18 cellular contexts compared by ENCODE assay signal in genomic region chr2:120240901-120241429, GRCh38. TPM values are rescaled to one million over a fixed set of nuclear protein-coding genes. Genes with fewer than 3 reads are reported as not detected.
DNase-seq lines count a peak whose midpoint lies in the region; ATAC-seq and TF ChIP-seq lines count a peak whose summit lies in the region.
"Had no signal": no experiment of that assay in that cellular context is flagged by ENCODE, and none has a peak within 500 bp of the region (broad histone marks: within the 10 kb centered on the region; RNA-seq: fewer than 3 reads in every experiment).

No MANE protein-coding gene starts in this region.

- no peak overlapping the region; the same call in 1 of the 2 replicates for H3K27ac ChIP-seq in HCT116 (ENCODE audit: low read depth, low read length)
- H3K27ac ChIP-seq: KMS-11 had no signal

- H4K20me1 ChIP-seq in HCT116 (ENCODE audit: insufficient read depth), result no peaks in the 10 kb centered on the region

- ATAC-seq in activated CD8-positive, alpha-beta T cell treated with anti-CD3 and anti-CD28 coated beads, Interleukin-2, amount 10 ng/mL, durations not matched to agents 7 days and 5 days, result no peak
- ATAC-seq in activated CD8-positive, alpha-beta T cell treated with anti-CD3 and anti-CD28 coated beads for 36 hours, result no peak
- no peak for ATAC-seq in HCT116
- no peak for ATAC-seq in stimulated activated naive CD8-positive, alpha-beta T cell treated with anti-CD3 and anti-CD28 coated beads, Interleukin-15, amount 100 ng/mL, for 72 hours
- ATAC-seq: GM23338 had no signal

- no peaks in the 10 kb centered on the region for H3K79me2 ChIP-seq in HCT116 (ENCODE audit: insufficient read depth, low read length)

- H3K27ac Mint-ChIP-seq in activated CD8-positive, alpha-beta T cell treated with anti-CD3 and anti-CD28 coated beads, Interleukin-2, amount 10 ng/mL, durations not matched to agents 7 days and 5 days, result peak overlapping the region; percentile 39
- H3K27ac Mint-ChIP-seq in activated CD8-positive, alpha-beta T cell treated with anti-CD3 and anti-CD28 coated beads for 36 hours, result no peak overlapping the region
- peak overlapping the region; percentile 87 for H3K27ac Mint-ChIP-seq in dendritic cell treated with granulocyte-macrophage colony-stimulating factor and Interleukin-4, amounts not matched to agents 40 ng/mL and 50 ng/mL, for 4 days
- no peak overlapping the region for H3K27ac Mint-ChIP-seq in stimulated activated naive CD8-positive, alpha-beta T cell treated with anti-CD3 and anti-CD28 coated beads, Interleukin-15, amount 100 ng/mL, for 72 hours
- H3K27ac Mint-ChIP-seq: CD4-positive, alpha-beta T cell; GM23338 had no signal

- peaks cover 4% of the 10 kb centered on the region for H3K36me3 Mint-ChIP-seq in activated CD8-positive, alpha-beta T cell treated with anti-CD3 and anti-CD28 coated beads, Interleukin-2, amount 10 ng/mL, durations not matched to agents 7 days and 5 days (ENCODE audit: low read depth)
- no peaks in the 10 kb centered on the region for H3K36me3 Mint-ChIP-seq in activated CD8-positive, alpha-beta T cell treated with anti-CD3 and anti-CD28 coated beads for 36 hours (ENCODE audit: low read depth)
- H3K36me3 Mint-ChIP-seq in dendritic cell treated with granulocyte-macrophage colony-stimulating factor and Interleukin-4, amounts not matched to agents 40 ng/mL and 50 ng/mL, for 4 days (ENCODE audit: low read depth), result peaks cover 13% of the 10 kb centered on the region

- no peaks in the 10 kb centered on the region for H3K27me3 Mint-ChIP-seq in activated CD8-positive, alpha-beta T cell treated with anti-CD3 and anti-CD28 coated beads, Interleukin-2, amount 10 ng/mL, durations not matched to agents 7 days and 5 days (ENCODE audit: low read depth)
- H3K27me3 Mint-ChIP-seq in activated CD8-positive, alpha-beta T cell treated with anti-CD3 and anti-CD28 coated beads for 36 hours, result no peaks in the 10 kb centered on the region
- peaks cover 6% of the 10 kb centered on the region for H3K27me3 Mint-ChIP-seq in dendritic cell treated with granulocyte-macrophage colony-stimulating factor and Interleukin-4, amounts not matched to agents 40 ng/mL and 50 ng/mL, for 4 days
- H3K27me3 Mint-ChIP-seq in stimulated activated naive CD8-positive, alpha-beta T cell treated with anti-CD3 and anti-CD28 coated beads, Interleukin-15, amount 100 ng/mL, for 72 hours, result peaks cover 15% of the 10 kb centered on the region

- RAD21 ChIA-PET in HCT116 (lab: Charles Lee; ENCODE audit: low non-redundant PET in 1 of 2, low total read pairs in 2 of 2, uncharacterized antibody in 2 of 2, unreplicated experiment in 2 of 2), result no interaction called here

- POLR2A ChIA-PET in activated CD8-positive, alpha-beta T cell treated with anti-CD3 and anti-CD28 coated beads, Interleukin-2, amount 10 ng/mL, durations not matched to agents 7 days and 5 days (lab: Charles Lee), result interaction anchor here (1.0 kb wide), 1 partner anchor 12 kb away, joined by 5 read pairs; the partner anchor contains the start of gene RALB
- POLR2A ChIA-PET in activated CD8-positive, alpha-beta T cell treated with anti-CD3 and anti-CD28 coated beads for 36 hours (lab: Charles Lee), result interaction anchor here (0.8 to 1.3 kb wide), 2 partner anchors 9 to 16 kb away, joined by 3 read pairs; no protein-coding TSS in a partner anchor
- POLR2A ChIA-PET in HCT116 (lab: Charles Lee), result interaction anchor here (0.6 to 1.3 kb wide), 3 partner anchors 11 to 548 kb away, joined by 3 to 4 read pairs (median 3); partner anchors contain the start of genes RALB and TMEM185B
- POLR2A ChIA-PET in GM10248 (lab: Yijun Ruan, JAX), result no interaction called here

- no peak overlapping the region for H3K9ac ChIP-seq in HCT116 (ENCODE audit: low read length)
- H3K9ac ChIP-seq: KMS-11 had no signal

- H3K9me2 ChIP-seq in HCT116 (ENCODE audit: insufficient read depth), result no peaks in the 10 kb centered on the region

- H2AFZ ChIP-seq in HCT116 (ENCODE audit: low read depth, low read length, poor library complexity, severe bottlenecking), result no peak overlapping the region
- H2AFZ ChIP-seq: GM23338 had no signal

- no peak for TF ChIP-seq POLR2A in HCT116 (IDR thresholded peaks at IDR 0.05; ENCODE audit: borderline replicate concordance, extremely low read depth, insufficient read depth, insufficient read length)

- intact Hi-C loops in activated CD8-positive, alpha-beta T cell treated with anti-CD3 and anti-CD28 coated beads for 36 hours (cut with micrococcal nuclease), result no loop called here
- intact Hi-C loops in HCT116 (cut with micrococcal nuclease) (no loop called here), posterior vena cava (cut with DNase I) (no loop called here)
- intact Hi-C loops in dendritic cell treated with granulocyte-macrophage colony-stimulating factor and Interleukin-4, amounts not matched to agents 40 ng/mL and 50 ng/mL, for 4 days (cut with micrococcal nuclease), result no loop called here

- H3K27me3 ChIP-seq in HCT116 (ENCODE audit: insufficient read depth, low read length), result no peaks in the 10 kb centered on the region

- CTCF ChIA-PET in activated CD8-positive, alpha-beta T cell treated with anti-CD3 and anti-CD28 coated beads, Interleukin-2, amount 10 ng/mL, durations not matched to agents 7 days and 5 days (lab: Charles Lee), result interaction anchor here (1.7 kb wide), 1 partner anchor 72 kb away, joined by 7 read pairs; no protein-coding TSS in a partner anchor
- CTCF ChIA-PET in activated CD8-positive, alpha-beta T cell treated with anti-CD3 and anti-CD28 coated beads for 36 hours (lab: Charles Lee), result interaction anchor here (1.6 kb wide), 1 partner anchor 66 kb away, joined by 4 read pairs; no protein-coding TSS in a partner anchor
- CTCF ChIA-PET in HCT116 (lab: Charles Lee), result interaction anchor here (1.4 kb wide), 1 partner anchor 12 kb away, joined by 5 read pairs; the partner anchor contains the start of gene RALB
- CTCF ChIA-PET in GM10248 (lab: Yijun Ruan, JAX), result interaction anchor here (1.1 to 1.4 kb wide), 2 partner anchors 9 to 11 kb away, joined by 3 to 4 read pairs; partner anchors contain the start of gene RALB

- H3K9me3 Mint-ChIP-seq in activated CD8-positive, alpha-beta T cell treated with anti-CD3 and anti-CD28 coated beads, Interleukin-2, amount 10 ng/mL, durations not matched to agents 7 days and 5 days (ENCODE audit: insufficient read depth), result no peaks in the 10 kb centered on the region
- peaks cover 4% of the 10 kb centered on the region for H3K9me3 Mint-ChIP-seq in activated CD8-positive, alpha-beta T cell treated with anti-CD3 and anti-CD28 coated beads for 36 hours
- peaks cover 12% of the 10 kb centered on the region for H3K9me3 Mint-ChIP-seq in dendritic cell treated with granulocyte-macrophage colony-stimulating factor and Interleukin-4, amounts not matched to agents 40 ng/mL and 50 ng/mL, for 4 days
- peaks cover 10 to 14% of the 10 kb centered on the region in 2 donors for H3K9me3 Mint-ChIP-seq in stimulated activated naive CD8-positive, alpha-beta T cell treated with anti-CD3 and anti-CD28 coated beads, Interleukin-15, amount 100 ng/mL, for 72 hours
- H3K9me3 Mint-ChIP-seq: CD4-positive, alpha-beta T cell; GM23338 had no signal

- TF ChIP-seq CTCF in activated CD8-positive, alpha-beta T cell treated with anti-CD3 and anti-CD28 coated beads for 36 hours (IDR thresholded peaks at IDR 0.05), result no peak
- TF ChIP-seq CTCF in HCT116 (IDR thresholded peaks at IDR 0.05 in 2 of 3, conservative IDR thresholded peaks at IDR 0.05 in 1 of 3; ENCODE audit: borderline replicate concordance in 1 of 3, insufficient read depth in 1 of 3, low read depth in 2 of 3, low read length in 2 of 3), result no peak
- no peak for TF ChIP-seq CTCF in GM10248 (IDR thresholded peaks at IDR 0.05; ENCODE audit: control extremely low read depth, extremely low read depth, low read depth, missing control alignments)

- H3K4me1 Mint-ChIP-seq in activated CD8-positive, alpha-beta T cell treated with anti-CD3 and anti-CD28 coated beads, Interleukin-2, amount 10 ng/mL, durations not matched to agents 7 days and 5 days (ENCODE audit: low read depth), result peaks cover 8% of the 10 kb centered on the region
- H3K4me1 Mint-ChIP-seq in activated CD8-positive, alpha-beta T cell treated with anti-CD3 and anti-CD28 coated beads for 36 hours (ENCODE audit: low read depth), result peaks cover 5% of the 10 kb centered on the region
- peaks cover 64% of the 10 kb centered on the region for H3K4me1 Mint-ChIP-seq in dendritic cell treated with granulocyte-macrophage colony-stimulating factor and Interleukin-4, amounts not matched to agents 40 ng/mL and 50 ng/mL, for 4 days (ENCODE audit: low read depth)
- H3K4me1 Mint-ChIP-seq in stimulated activated naive CD8-positive, alpha-beta T cell treated with anti-CD3 and anti-CD28 coated beads, Interleukin-15, amount 100 ng/mL, for 72 hours, result peaks cover 28% of the 10 kb centered on the region

- peaks cover 49 to 88% of the 10 kb centered on the region in 2 experiments for H3K4me1 ChIP-seq in HCT116 (ENCODE audit: control insufficient read depth in 1 of 2, insufficient read depth in 2 of 2, low read length in 2 of 2)

- H3K9me3 ChIP-seq in HCT116 (ENCODE audit: control insufficient read depth in 1 of 2, insufficient read depth in 1 of 2, low read depth in 1 of 2, low read length in 2 of 2), result peaks cover 0 to 9% of the 10 kb centered on the region in 2 experiments; a peak in 1 of 4 replicates
- H3K9me3 ChIP-seq: Caco-2 had no signal

- TF ChIP-seq RAD21 in HCT116 (IDR thresholded peaks at IDR 0.05; ENCODE audit: low read depth), result no peak

- no peak overlapping the region for H3K4me3 Mint-ChIP-seq in activated CD8-positive, alpha-beta T cell treated with anti-CD3 and anti-CD28 coated beads, Interleukin-2, amount 10 ng/mL, durations not matched to agents 7 days and 5 days
- H3K4me3 Mint-ChIP-seq in activated CD8-positive, alpha-beta T cell treated with anti-CD3 and anti-CD28 coated beads for 36 hours, result no peak overlapping the region
- H3K4me3 Mint-ChIP-seq in dendritic cell treated with granulocyte-macrophage colony-stimulating factor and Interleukin-4, amounts not matched to agents 40 ng/mL and 50 ng/mL, for 4 days, result no peak overlapping the region
- H3K4me3 Mint-ChIP-seq in stimulated activated naive CD8-positive, alpha-beta T cell treated with anti-CD3 and anti-CD28 coated beads, Interleukin-15, amount 100 ng/mL, for 72 hours, result no peak overlapping the region
- H3K4me3 Mint-ChIP-seq: CD4-positive, alpha-beta T cell; GM23338 had no signal

- H3K36me3 ChIP-seq in HCT116 (ENCODE audit: control insufficient read depth in 1 of 2, insufficient read depth in 2 of 2, low read length in 2 of 2), result no peaks in the 10 kb centered on the region

- H3K4me3 ChIP-seq in HCT116 (replicated peaks in 1 of 2; ENCODE audit: low read depth in 1 of 2, low read length in 2 of 2), result no peak overlapping the region
- H3K4me3 ChIP-seq: GM23338 had no signal

- no TSS peak for BruUV-seq in HCT116 (replicated peaks; lab: Mats Ljungman, UMichigan)

- H3K4me2 ChIP-seq in HCT116 (ENCODE audit: low read length), result peak overlapping the region; percentile 32
- H3K4me2 ChIP-seq: GM23338, KMS-11 had no signal

- no peak for DNase-seq in activated CD8-positive, alpha-beta T cell treated with anti-CD3 and anti-CD28 coated beads, Interleukin-2, amount 10 ng/mL, durations not matched to agents 7 days and 5 days
- no peak for DNase-seq in activated CD8-positive, alpha-beta T cell treated with anti-CD3 and anti-CD28 coated beads for 36 hours
- DNase-seq in HCT116 (ENCODE audit: low read depth, low spot score) (no peak), posterior vena cava (ENCODE audit: low spot score) (peak; percentile 57), NCI-H2196 treated with DMSO at 0.1 percent for 48 hours (lab: John Stamatoyannopoulos, UW; ENCODE audit: unreplicated experiment) (no peak), GM10248 (ENCODE audit: extremely low spot score) (no peak)
- no peak for DNase-seq in stimulated activated naive CD8-positive, alpha-beta T cell treated with anti-CD3 and anti-CD28 coated beads, Interleukin-15, amount 100 ng/mL, for 72 hours
- DNase-seq: CD4-positive, alpha-beta T cell; GF-D8; NCI-H1694 treated with DMSO at 0.1 percent for 48 hours; NCI-H2107; NCI-H2227 treated with DMSO at 0.1 percent for 48 hours; NCI-H524; NCI-H82 had no signal

RNA-seq across cellular contexts. Expression of gene RALB, which starts 11.7 kb away (rescaled TPM):
- 10 to 100 TPM; 39.4 to 45.4 TPM for total RNA-seq in activated CD8-positive, alpha-beta T cell treated with anti-CD3 and anti-CD28 coated beads, Interleukin-2, amount 10 ng/mL, durations not matched to agents 7 days and 5 days
- total RNA-seq in activated CD8-positive, alpha-beta T cell treated with anti-CD3 and anti-CD28 coated beads for 36 hours, result 10 to 100 TPM; 16.7 to 17.6 TPM
- total RNA-seq in HCT116 (2021; ENCODE audit: unreplicated experiment) (42.8 TPM), posterior vena cava (10 to 100 TPM; 42.5 to 55.0 TPM)
- polyA plus RNA-seq in HCT116 (2012), result 47.4 and 60.1 TPM in 2 replicates

RNA-seq across cellular contexts. Expression of gene TMEM185B, which starts 17.8 kb away (rescaled TPM):
- 10 to 100 TPM; 25.6 to 25.8 TPM for total RNA-seq in activated CD8-positive, alpha-beta T cell treated with anti-CD3 and anti-CD28 coated beads, Interleukin-2, amount 10 ng/mL, durations not matched to agents 7 days and 5 days
- total RNA-seq in activated CD8-positive, alpha-beta T cell treated with anti-CD3 and anti-CD28 coated beads for 36 hours, result 10 to 100 TPM; 16.7 to 17.2 TPM
- total RNA-seq in HCT116 (2021; ENCODE audit: unreplicated experiment), result 27.1 TPM
- polyA plus RNA-seq in HCT116 (2012), result 18.6 and 19.9 TPM in 2 replicates
- 10 to 100 TPM; 16.0 to 22.7 TPM for total RNA-seq in posterior vena cava

Comparison
In these comparisons a context has a peak if more than half of its experiments do, and no peak if none do; other contexts are left out.
1. H3K27ac Mint-ChIP-seq: peak in activated CD8-positive, alpha-beta T cell treated with anti-CD3 and anti-CD28 coated beads, Interleukin-2, amount 10 ng/mL, durations not matched to agents 7 days and 5 days (single experiment) and dendritic cell treated with granulocyte-macrophage colony-stimulating factor and Interleukin-4, amounts not matched to agents 40 ng/mL and 50 ng/mL, for 4 days (single experiment); none in activated CD8-positive, alpha-beta T cell treated with anti-CD3 and anti-CD28 coated beads for 36 hours (single experiment) and stimulated activated naive CD8-positive, alpha-beta T cell treated with anti-CD3 and anti-CD28 coated beads, Interleukin-15, amount 100 ng/mL, for 72 hours (0 of 2).